ENCODE assay signal across 8 cellular contexts in genomic region chr15:26260517-26261133, GRCh38.
DNase-seq lines count a peak whose midpoint lies in the region; ATAC-seq lines count a peak whose summit lies in the region.

No MANE protein-coding gene starts in this region.

- H3K27ac Mint-ChIP-seq in stimulated activated naive B cell treated with anti-CD40 and anti-IgM and Interleukin-4, amounts not matched to agents 10 μg/mL and 1 μg/mL and 100 μg/mL, for 72 hours, result no peak overlapping the region

- H3K9me3 Mint-ChIP-seq in stimulated activated naive B cell treated with anti-CD40 and anti-IgM and Interleukin-4, amounts not matched to agents 10 μg/mL and 1 μg/mL and 100 μg/mL, for 72 hours, result no peaks in the 10 kb centered on the region

- no peak overlapping the region for H3K4me3 Mint-ChIP-seq in stimulated activated naive B cell treated with anti-CD40 and anti-IgM and Interleukin-4, amounts not matched to agents 10 μg/mL and 1 μg/mL and 100 μg/mL, for 72 hours

- ATAC-seq in stimulated activated naive B cell treated with anti-CD40 and anti-IgM and Interleukin-4, amounts not matched to agents 10 μg/mL and 1 μg/mL and 100 μg/mL, for 72 hours (replicated peaks), result peak; percentile 57 to 62

- H3K36me3 Mint-ChIP-seq in stimulated activated naive B cell treated with anti-CD40 and anti-IgM and Interleukin-4, amounts not matched to agents 10 μg/mL and 1 μg/mL and 100 μg/mL, for 72 hours, result no peaks in the 10 kb centered on the region

- DNase-seq in SIG-M5 treated with dmso at 0.1 percent for 504 hours (lab: John Stamatoyannopoulos, UW; ENCODE audit: unreplicated experiment) (peak; percentile 1), SIG-M5 (lab: John Stamatoyannopoulos, UW) (no peak), NCI-H1092 treated with DMSO at 0.1 percent for 48 hours (lab: John Stamatoyannopoulos, UW) (peak; percentile 30), iPS DF 4.7 (ENCODE audit: extremely low read depth, low spot score) (peak; percentile 72), cortex of kidney (lab: John Stamatoyannopoulos, UW) (no peak), NCI-H226 (no peak)
- DNase-seq in activated naive CD4-positive, alpha-beta T cell treated with Interleukin-2 at 50 U/mL for 16 hours, result peak; percentile 20
- peak; percentile 9 for DNase-seq in stimulated activated naive B cell treated with anti-CD40 and anti-IgM and Interleukin-4, amounts not matched to agents 10 μg/mL and 1 μg/mL and 100 μg/mL, for 72 hours

- peaks cover 0 to 5% of the 10 kb centered on the region in 2 donors for H3K27me3 Mint-ChIP-seq in stimulated activated naive B cell treated with anti-CD40 and anti-IgM and Interleukin-4, amounts not matched to agents 10 μg/mL and 1 μg/mL and 100 μg/mL, for 72 hours

- H3K4me1 Mint-ChIP-seq in stimulated activated naive B cell treated with anti-CD40 and anti-IgM and Interleukin-4, amounts not matched to agents 10 μg/mL and 1 μg/mL and 100 μg/mL, for 72 hours, result no peaks in the 10 kb centered on the region

Comparison
In these comparisons a context has a peak if more than half of its experiments do, and no peak if none do; other contexts are left out.
1. DNase-seq: peak in SIG-M5 treated with dmso at 0.1 percent for 504 hours (single experiment), NCI-H1092 treated with DMSO at 0.1 percent for 48 hours (single experiment), activated naive CD4-positive, alpha-beta T cell treated with Interleukin-2 at 50 U/mL for 16 hours (single experiment), iPS DF 4.7 (single experiment) and stimulated activated naive B cell treated with anti-CD40 and anti-IgM and Interleukin-4, amounts not matched to agents 10 μg/mL and 1 μg/mL and 100 μg/mL, for 72 hours (single experiment); none in SIG-M5 (single experiment), cortex of kidney (single experiment) and NCI-H226 (single experiment).